8 cellular contexts compared by ENCODE assay signal in genomic region chr15:92884459-92884812, GRCh38. TPM values are rescaled to one million over a fixed set of nuclear protein-coding genes. Genes with fewer than 3 reads are reported as not detected.
DNase-seq lines count a peak whose midpoint lies in the region; ATAC-seq and TF ChIP-seq lines count a peak whose summit lies in the region.

No MANE protein-coding gene starts in this region.

- H3K27ac Mint-ChIP-seq in memory B cell: peak overlapping the region; percentile 91

- intact Hi-C loops in heart right ventricle (cut with DNase I): loop anchor here in 7 of 10 donors (1.0 to 10.0 kb wide), 6 partner anchors 14 to 75 kb away; no protein-coding TSS in a partner anchor
- intact Hi-C loops in left cardiac atrium (cut with DNase I): loop anchor here (5.0 kb wide), 2 partner anchors 52 to 67 kb away; no protein-coding TSS in a partner anchor

- H3K27me3 ChIP-seq in heart right ventricle (no peaks in the 10 kb centered on the region), brain microvascular endothelial cell (replicated peaks) (no peaks in the 10 kb centered on the region)

- H3K9me3 ChIP-seq in heart right ventricle: no peaks in the 10 kb centered on the region

- H3K27ac ChIP-seq in heart right ventricle (peak overlapping the region; percentile 96 to 100 (median 100)), brain microvascular endothelial cell (peak overlapping the region; percentile 93), urinary bladder (ENCODE audit: low read depth) (peak overlapping the region; percentile 86)

- no peaks in the 10 kb centered on the region for H3K27me3 Mint-ChIP-seq in memory B cell

- peaks cover 12% of the 10 kb centered on the region for H3K36me3 Mint-ChIP-seq in memory B cell

- H3K4me3 Mint-ChIP-seq in memory B cell: peak overlapping the region; percentile 97

- H3K4me1 Mint-ChIP-seq in memory B cell: peaks cover 19% of the 10 kb centered on the region

- H3K9me3 Mint-ChIP-seq in memory B cell: no peaks in the 10 kb centered on the region

- no peak for TF ChIP-seq CTCF in heart right ventricle (IDR thresholded peaks at IDR 0.05)
- TF ChIP-seq CTCF in brain microvascular endothelial cell (IDR thresholded peaks at IDR 0.05; ENCODE audit: low read depth, low read length, missing control alignments): no peak

- ATAC-seq in heart right ventricle: no peak
- ATAC-seq in left cardiac atrium: no peak
- ATAC-seq in memory B cell (ENCODE audit: low read depth): no peak
- ATAC-seq in GM18511 (IDR thresholded peaks at IDR 0.05; ENCODE audit: unreplicated experiment): no peak

- peak overlapping the region; percentile 66 to 95 (median 88) for H3K4me3 ChIP-seq in heart right ventricle
- H3K4me3 ChIP-seq in brain microvascular endothelial cell (ENCODE audit: low read depth, low read length): peak overlapping the region; percentile 64
- peak overlapping the region; percentile 100 for H3K4me3 ChIP-seq in urinary bladder (ENCODE audit: low read depth, low read length)

- H3K36me3 ChIP-seq in heart right ventricle (peaks cover 0 to 42% (median 23%) of the 10 kb centered on the region in 9 donors), brain microvascular endothelial cell (replicated peaks) (peaks cover 21% of the 10 kb centered on the region), urinary bladder (ENCODE audit: insufficient read depth) (no peaks in the 10 kb centered on the region)

- no peak for DNase-seq in heart right ventricle
- DNase-seq in left cardiac atrium: no peak
- no peak for DNase-seq in brain microvascular endothelial cell
- no peak for DNase-seq in memory B cell (ENCODE audit: low spot score in 2 of 2)
- no peak for DNase-seq in stimulated activated naive CD4-positive, alpha-beta T cell treated with Interleukin-2 at 50 U/mL for 16 hours (lab: John Stamatoyannopoulos, UW)
- no peak for DNase-seq in NCI-H446 (lab: John Stamatoyannopoulos, UW)

- 1% methylated on average over 5 of the region's 5 CpGs for WGBS in heart right ventricle, 2 donors
- 2% methylated on average over 5 of the region's 5 CpGs for WGBS in urinary bladder

- in situ Hi-C loops in brain microvascular endothelial cell (cut with HindIII; ENCODE audit: low pct_ligation_motif_present, low sequenced_read_pairs): loop anchor here (10.0 kb wide), 1 partner anchor 70 kb away; no protein-coding TSS in a partner anchor

- H3K4me1 ChIP-seq in heart right ventricle (peaks cover 5 to 70% (median 55%) of the 10 kb centered on the region in 9 donors), urinary bladder (ENCODE audit: insufficient read depth) (no peaks in the 10 kb centered on the region)

RNA-seq across cellular contexts. Expression of gene CHD2, which starts 15.7 kb away (rescaled TPM):
- total RNA-seq in heart right ventricle: 10 to 100 TPM; 38.0 to 74.0 (median 56.3) TPM
- 10 to 100 TPM; 12.2 to 41.7 TPM for polyA plus RNA-seq in heart right ventricle
- total RNA-seq in left cardiac atrium: 10 to 100 TPM; 59.8 to 63.2 TPM
- total RNA-seq in urinary bladder: 210 TPM
- polyA plus RNA-seq in urinary bladder: 29.9 TPM
